Comparison of ENCODE assay signal across 1 cellular context in the genomic region with DNA sequence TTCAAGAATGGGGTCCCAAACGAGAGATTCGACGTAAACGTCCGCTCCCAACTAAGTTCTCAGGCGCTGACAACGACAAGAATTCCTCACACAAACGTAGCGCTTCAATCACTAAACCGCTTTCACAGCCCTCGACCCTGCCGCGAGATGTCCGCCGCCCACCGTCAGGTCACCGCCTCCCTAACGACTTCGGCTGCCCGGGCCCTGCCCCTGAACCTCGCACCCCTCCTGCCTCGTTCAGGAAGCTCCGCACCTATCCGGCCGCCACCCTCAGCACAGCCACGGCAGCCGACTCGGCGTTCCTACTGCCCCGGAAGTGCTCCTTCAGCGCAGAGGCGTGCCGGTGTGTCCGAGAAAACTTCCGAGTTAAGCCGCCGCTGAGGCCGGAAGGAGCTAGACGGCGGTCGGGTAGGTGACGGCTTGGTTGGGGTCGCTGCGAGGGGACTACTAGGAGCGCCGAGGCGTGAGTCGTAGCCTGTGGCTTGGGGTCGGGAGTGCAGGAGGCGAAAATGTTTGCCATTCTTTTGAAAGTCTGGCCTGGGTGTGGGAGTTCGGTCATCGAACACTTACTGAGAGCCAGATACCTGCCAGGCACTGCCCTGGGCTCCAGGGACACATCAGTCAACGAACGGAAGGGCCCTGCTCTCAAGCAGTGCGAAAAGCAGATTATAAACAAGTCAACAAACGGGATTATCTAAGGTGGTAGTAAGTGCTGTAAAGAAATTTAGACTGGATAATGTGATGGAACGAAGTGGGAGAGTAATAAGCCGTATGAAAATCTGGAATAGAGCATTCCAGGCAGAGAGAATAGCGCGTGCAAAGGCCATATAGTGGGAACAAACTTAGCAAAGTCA.
TF ChIP-seq lines count a peak whose summit lies in the region.

Gene FAM114A2 (minus strand): TSS at position 307 of the 854 bp plus-strand sequence. CDS start 3,957 bp downstream, outside the sequence.
Gene MFAP3 (plus strand): TSS at position 364 of the 854 bp plus-strand sequence. CDS start 10,756 bp downstream, outside the sequence.

TF ChIP-seq in GM12878, 131 proteins besides CTCF, POLR2A, EP300 and RAD21 (continued from another document and continues in another):
- TF ChIP-seq RCOR1 (conservative IDR thresholded peaks at IDR 0.05; ENCODE audit: low read depth, low read length) (0 out of 2 replicates have a peak, but pooled peaks have one; percentile 49), ZNF622 (IDR thresholded peaks at IDR 0.05) (no peak), IRF4 (IDR thresholded peaks at IDR 0.05; ENCODE audit: low read depth, low read length) (no peak), SRF (IDR thresholded peaks at IDR 0.05; ENCODE audit: low read depth in 2 of 2, low read length in 2 of 2) (0 out of 4 replicates have a peak, but pooled peaks of 1 of the 2 experiments have one; percentile 54), SPI1 (IDR thresholded peaks at IDR 0.05; ENCODE audit: borderline replicate concordance, insufficient read depth, low read depth, low read length) (no peak), MLLT1 (IDR thresholded peaks at IDR 0.05) (peak; percentile 79), FOXM1 (IDR thresholded peaks at IDR 0.05; ENCODE audit: low read depth, low read length) (no peak), SIN3A (IDR thresholded peaks at IDR 0.05; ENCODE audit: low read depth, low read length) (0 out of 2 replicates have a peak, but pooled peaks have one; percentile 9), LARP7 (IDR thresholded peaks at IDR 0.05) (peak; percentile 74), ZNF24 (IDR thresholded peaks at IDR 0.05) (no peak), WRNIP1 (IDR thresholded peaks at IDR 0.05; ENCODE audit: borderline replicate concordance, low read depth, low read length) (no peak), CREB1 (IDR thresholded peaks at IDR 0.05; ENCODE audit: low read depth) (0 out of 2 replicates have a peak, but pooled peaks have one; percentile 24), POU2F2 (IDR thresholded peaks at IDR 0.05; ENCODE audit: borderline replicate concordance, low read depth, low read length) (peak; percentile 86), SIX5 (IDR thresholded peaks at IDR 0.05; ENCODE audit: low read depth, low read length, severe bottlenecking) (peak; percentile 58), SREBF1 (IDR thresholded peaks at IDR 0.05; ENCODE audit: low read length) (peak; percentile 73), CBX5 (IDR thresholded peaks at IDR 0.05; ENCODE audit: low read depth) (0 out of 2 replicates have a peak, but pooled peaks have one; percentile 55), GABPA (IDR thresholded peaks at IDR 0.05; ENCODE audit: low read depth) (peak; percentile 99), TBL1XR1 (IDR thresholded peaks at IDR 0.05; ENCODE audit: low read depth, low read length) (peak; percentile 87; the same call in 1 of the 2 replicates), HDAC6 (IDR thresholded peaks at IDR 0.05; ENCODE audit: unreplicated experiment) (peak; percentile 79), NRF1 (conservative IDR thresholded peaks at IDR 0.05; ENCODE audit: low read depth, low read length) (no peak; the same call in 1 of the 2 replicates), DPF2 (IDR thresholded peaks at IDR 0.05) (peak; percentile 66; the same call in 1 of the 2 replicates), RAD51 (IDR thresholded peaks at IDR 0.05) (no peak), MYB (IDR thresholded peaks at IDR 0.05; ENCODE audit: borderline replicate concordance, low read depth, low read length) (no peak), CEBPB (IDR thresholded peaks at IDR 0.05; ENCODE audit: borderline replicate concordance in 1 of 2, low read depth in 2 of 2, low read length in 2 of 2) (no peak), NBN (IDR thresholded peaks at IDR 0.05) (peak; percentile 80; the same call in 1 of the 2 replicates), SMARCA5 (IDR thresholded peaks at IDR 0.05) (no peak), FOS (IDR thresholded peaks at IDR 0.05; ENCODE audit: borderline replicate concordance, extremely low read depth, insufficient read length) (no peak), ZBTB33 (IDR thresholded peaks at IDR 0.05) (no peak), ZNF687 (IDR thresholded peaks at IDR 0.05) (peak; percentile 93)
- TF ChIP-seq, protein P1, sequence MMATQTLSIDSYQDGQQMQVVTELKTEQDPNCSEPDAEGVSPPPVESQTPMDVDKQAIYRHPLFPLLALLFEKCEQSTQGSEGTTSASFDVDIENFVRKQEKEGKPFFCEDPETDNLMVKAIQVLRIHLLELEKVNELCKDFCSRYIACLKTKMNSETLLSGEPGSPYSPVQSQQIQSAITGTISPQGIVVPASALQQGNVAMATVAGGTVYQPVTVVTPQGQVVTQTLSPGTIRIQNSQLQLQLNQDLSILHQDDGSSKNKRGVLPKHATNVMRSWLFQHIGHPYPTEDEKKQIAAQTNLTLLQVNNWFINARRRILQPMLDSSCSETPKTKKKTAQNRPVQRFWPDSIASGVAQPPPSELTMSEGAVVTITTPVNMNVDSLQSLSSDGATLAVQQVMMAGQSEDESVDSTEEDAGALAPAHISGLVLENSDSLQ (IDR thresholded peaks at IDR 0.05) = peak; percentile 47
- TF ChIP-seq, protein P2, sequence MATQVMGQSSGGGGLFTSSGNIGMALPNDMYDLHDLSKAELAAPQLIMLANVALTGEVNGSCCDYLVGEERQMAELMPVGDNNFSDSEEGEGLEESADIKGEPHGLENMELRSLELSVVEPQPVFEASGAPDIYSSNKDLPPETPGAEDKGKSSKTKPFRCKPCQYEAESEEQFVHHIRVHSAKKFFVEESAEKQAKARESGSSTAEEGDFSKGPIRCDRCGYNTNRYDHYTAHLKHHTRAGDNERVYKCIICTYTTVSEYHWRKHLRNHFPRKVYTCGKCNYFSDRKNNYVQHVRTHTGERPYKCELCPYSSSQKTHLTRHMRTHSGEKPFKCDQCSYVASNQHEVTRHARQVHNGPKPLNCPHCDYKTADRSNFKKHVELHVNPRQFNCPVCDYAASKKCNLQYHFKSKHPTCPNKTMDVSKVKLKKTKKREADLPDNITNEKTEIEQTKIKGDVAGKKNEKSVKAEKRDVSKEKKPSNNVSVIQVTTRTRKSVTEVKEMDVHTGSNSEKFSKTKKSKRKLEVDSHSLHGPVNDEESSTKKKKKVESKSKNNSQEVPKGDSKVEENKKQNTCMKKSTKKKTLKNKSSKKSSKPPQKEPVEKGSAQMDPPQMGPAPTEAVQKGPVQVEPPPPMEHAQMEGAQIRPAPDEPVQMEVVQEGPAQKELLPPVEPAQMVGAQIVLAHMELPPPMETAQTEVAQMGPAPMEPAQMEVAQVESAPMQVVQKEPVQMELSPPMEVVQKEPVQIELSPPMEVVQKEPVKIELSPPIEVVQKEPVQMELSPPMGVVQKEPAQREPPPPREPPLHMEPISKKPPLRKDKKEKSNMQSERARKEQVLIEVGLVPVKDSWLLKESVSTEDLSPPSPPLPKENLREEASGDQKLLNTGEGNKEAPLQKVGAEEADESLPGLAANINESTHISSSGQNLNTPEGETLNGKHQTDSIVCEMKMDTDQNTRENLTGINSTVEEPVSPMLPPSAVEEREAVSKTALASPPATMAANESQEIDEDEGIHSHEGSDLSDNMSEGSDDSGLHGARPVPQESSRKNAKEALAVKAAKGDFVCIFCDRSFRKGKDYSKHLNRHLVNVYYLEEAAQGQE (IDR thresholded peaks at IDR 0.05; ENCODE audit: low read depth, low read length) = no peak
- TF ChIP-seq, protein P3, sequence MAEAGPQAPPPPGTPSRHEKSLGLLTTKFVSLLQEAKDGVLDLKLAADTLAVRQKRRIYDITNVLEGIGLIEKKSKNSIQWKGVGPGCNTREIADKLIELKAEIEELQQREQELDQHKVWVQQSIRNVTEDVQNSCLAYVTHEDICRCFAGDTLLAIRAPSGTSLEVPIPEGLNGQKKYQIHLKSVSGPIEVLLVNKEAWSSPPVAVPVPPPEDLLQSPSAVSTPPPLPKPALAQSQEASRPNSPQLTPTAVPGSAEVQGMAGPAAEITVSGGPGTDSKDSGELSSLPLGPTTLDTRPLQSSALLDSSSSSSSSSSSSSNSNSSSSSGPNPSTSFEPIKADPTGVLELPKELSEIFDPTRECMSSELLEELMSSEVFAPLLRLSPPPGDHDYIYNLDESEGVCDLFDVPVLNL (IDR thresholded peaks at IDR 0.05; ENCODE audit: low read depth, low read length) = 0 out of 2 replicates have a peak, but pooled peaks have one; percentile 16
- TF ChIP-seq, protein P4, sequence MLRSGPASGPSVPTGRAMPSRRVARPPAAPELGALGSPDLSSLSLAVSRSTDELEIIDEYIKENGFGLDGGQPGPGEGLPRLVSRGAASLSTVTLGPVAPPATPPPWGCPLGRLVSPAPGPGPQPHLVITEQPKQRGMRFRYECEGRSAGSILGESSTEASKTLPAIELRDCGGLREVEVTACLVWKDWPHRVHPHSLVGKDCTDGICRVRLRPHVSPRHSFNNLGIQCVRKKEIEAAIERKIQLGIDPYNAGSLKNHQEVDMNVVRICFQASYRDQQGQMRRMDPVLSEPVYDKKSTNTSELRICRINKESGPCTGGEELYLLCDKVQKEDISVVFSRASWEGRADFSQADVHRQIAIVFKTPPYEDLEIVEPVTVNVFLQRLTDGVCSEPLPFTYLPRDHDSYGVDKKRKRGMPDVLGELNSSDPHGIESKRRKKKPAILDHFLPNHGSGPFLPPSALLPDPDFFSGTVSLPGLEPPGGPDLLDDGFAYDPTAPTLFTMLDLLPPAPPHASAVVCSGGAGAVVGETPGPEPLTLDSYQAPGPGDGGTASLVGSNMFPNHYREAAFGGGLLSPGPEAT (IDR thresholded peaks at IDR 0.05; ENCODE audit: low read depth) = peak; percentile 69
- TF ChIP-seq, protein P5, sequence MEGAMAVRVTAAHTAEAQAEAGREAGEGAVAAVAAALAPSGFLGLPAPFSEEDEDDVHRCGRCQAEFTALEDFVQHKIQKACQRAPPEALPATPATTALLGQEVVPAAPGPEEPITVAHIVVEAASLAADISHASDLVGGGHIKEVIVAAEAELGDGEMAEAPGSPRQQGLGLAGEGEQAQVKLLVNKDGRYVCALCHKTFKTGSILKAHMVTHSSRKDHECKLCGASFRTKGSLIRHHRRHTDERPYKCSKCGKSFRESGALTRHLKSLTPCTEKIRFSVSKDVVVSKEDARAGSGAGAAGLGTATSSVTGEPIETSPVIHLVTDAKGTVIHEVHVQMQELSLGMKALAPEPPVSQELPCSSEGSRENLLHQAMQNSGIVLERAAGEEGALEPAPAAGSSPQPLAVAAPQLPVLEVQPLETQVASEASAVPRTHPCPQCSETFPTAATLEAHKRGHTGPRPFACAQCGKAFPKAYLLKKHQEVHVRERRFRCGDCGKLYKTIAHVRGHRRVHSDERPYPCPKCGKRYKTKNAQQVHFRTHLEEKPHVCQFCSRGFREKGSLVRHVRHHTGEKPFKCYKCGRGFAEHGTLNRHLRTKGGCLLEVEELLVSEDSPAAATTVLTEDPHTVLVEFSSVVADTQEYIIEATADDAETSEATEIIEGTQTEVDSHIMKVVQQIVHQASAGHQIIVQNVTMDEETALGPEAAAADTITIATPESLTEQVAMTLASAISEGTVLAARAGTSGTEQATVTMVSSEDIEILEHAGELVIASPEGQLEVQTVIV (IDR thresholded peaks at IDR 0.05; ENCODE audit: borderline replicate concordance, partially characterized antibody) = peak; percentile 61
- TF ChIP-seq, protein P6, sequence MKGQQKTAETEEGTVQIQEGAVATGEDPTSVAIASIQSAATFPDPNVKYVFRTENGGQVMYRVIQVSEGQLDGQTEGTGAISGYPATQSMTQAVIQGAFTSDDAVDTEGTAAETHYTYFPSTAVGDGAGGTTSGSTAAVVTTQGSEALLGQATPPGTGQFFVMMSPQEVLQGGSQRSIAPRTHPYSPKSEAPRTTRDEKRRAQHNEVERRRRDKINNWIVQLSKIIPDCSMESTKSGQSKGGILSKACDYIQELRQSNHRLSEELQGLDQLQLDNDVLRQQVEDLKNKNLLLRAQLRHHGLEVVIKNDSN (IDR thresholded peaks at IDR 0.05; ENCODE audit: borderline replicate concordance, extremely low read length, insufficient read depth, low read depth, low read length) = no peak
